Comparison of ENCODE assay signal across 8 cellular contexts in genomic region chr19:19385900-19386339, GRCh38. TPM values are rescaled to one million over a fixed set of nuclear protein-coding genes. Genes with fewer than 3 reads are reported as not detected.
DNase-seq lines count a peak whose midpoint lies in the region; FAIRE-seq and TF ChIP-seq lines count a peak whose summit lies in the region.

No MANE protein-coding gene starts in this region.

- intact Hi-C loops in A673 (cut with micrococcal nuclease; ENCODE audit: unreplicated experiment), result no loop called here
- intact Hi-C loops in left ventricle myocardium inferior (cut with micrococcal nuclease), result no loop called here

- BruUV-seq in A673 (replicated peaks; lab: Mats Ljungman, UMichigan), result no TSS peak

- H3K4me2 ChIP-seq in skeletal muscle satellite cell (ENCODE audit: low read length), result peak overlapping the region; percentile 99

- no peak for TF ChIP-seq CTCF in A673 (conservative IDR thresholded peaks at IDR 0.05; ENCODE audit: low read depth, low read length)
- no peak for TF ChIP-seq CTCF in left ventricle myocardium inferior (IDR thresholded peaks at IDR 0.05; ENCODE audit: borderline replicate concordance)

- H3K4me1 ChIP-seq in A673 (ENCODE audit: insufficient read depth, low read length, poor library complexity, severe bottlenecking) (peaks cover 18% of the 10 kb centered on the region), left ventricle myocardium inferior (peaks cover 60% of the 10 kb centered on the region), skeletal muscle satellite cell (ENCODE audit: control insufficient read depth, insufficient read depth, low read length) (peaks cover 31% of the 10 kb centered on the region)

- peak overlapping the region; percentile 89 for H3K27ac ChIP-seq in A673 (ENCODE audit: low read depth, low read length, poor library complexity, severe bottlenecking)
- H3K27ac ChIP-seq in left ventricle myocardium inferior (replicated peaks), result peak overlapping the region; percentile 94

- H3K36me3 ChIP-seq in A673 (ENCODE audit: insufficient read depth, low read length, poor library complexity, severe bottlenecking) (no peaks in the 10 kb centered on the region), left ventricle myocardium inferior (no peaks in the 10 kb centered on the region), skeletal muscle satellite cell (ENCODE audit: insufficient read depth, low read length) (no peaks in the 10 kb centered on the region)

- POLR2A ChIA-PET in A673 (lab: Charles Lee; ENCODE audit: low non-redundant PET), result interaction anchor here (0.6 to 0.7 kb wide), 2 partner anchors 101 to 286 kb away, joined by 3 read pairs; no protein-coding TSS in a partner anchor

- DNase-seq in A673 (ENCODE audit: low spot score) (no peak), KBM-7 (peak; percentile 64), activated T-cell treated with anti-CD3 and anti-CD28 coated beads for 4 hours (peak; percentile 24), left ventricle myocardium inferior (no peak), RCC 7860 (ENCODE audit: low spot score) (no peak), SHP77 treated with DMSO at 0.1 percent for 48 hours (lab: John Stamatoyannopoulos, UW) (no peak)

- H3K4me3 ChIP-seq in A673 (ENCODE audit: low read depth, low read length, poor library complexity, severe bottlenecking) (peak overlapping the region; percentile 92), left ventricle myocardium inferior (peak overlapping the region; percentile 97), skeletal muscle satellite cell (ENCODE audit: low read length) (peak overlapping the region; percentile 94)

- no peak for FAIRE-seq in RCC 7860 (lab: Jason Lieb, UNC)

- in situ Hi-C loops in KBM-7 (cut with MboI; ENCODE audit: low pct_unique_long_range_greater_than_20kb, low sequenced_read_pairs), result no loop called here

- H3K9me3 ChIP-seq in A673 (ENCODE audit: low read depth, low read length, poor library complexity, severe bottlenecking) (no peaks in the 10 kb centered on the region), left ventricle myocardium inferior (replicated peaks) (no peaks in the 10 kb centered on the region), skeletal muscle satellite cell (replicated peaks; ENCODE audit: low read length) (no peaks in the 10 kb centered on the region)

- CTCF ChIA-PET in A673 (lab: Charles Lee), result interaction anchor here (1.2 kb wide), 1 partner anchor 20 kb away, joined by 4 read pairs; the partner anchor contains the start of gene GATAD2A

- TF ChIP-seq POLR2A in GM19193 (IDR thresholded peaks at IDR 0.05; ENCODE audit: extremely low read depth, insufficient read depth, insufficient read length), result peak; percentile 83

- H3K27me3 ChIP-seq in A673 (replicated peaks; ENCODE audit: insufficient read depth, low read depth, low read length, poor library complexity), result no peaks in the 10 kb centered on the region
- H3K27me3 ChIP-seq in left ventricle myocardium inferior (ENCODE audit: low read depth), result no peaks in the 10 kb centered on the region
- no peaks in the 10 kb centered on the region for H3K27me3 ChIP-seq in skeletal muscle satellite cell (ENCODE audit: control insufficient read depth, insufficient read depth, low read length)

- peak overlapping the region; percentile 99 for H3K9ac ChIP-seq in skeletal muscle satellite cell (ENCODE audit: low read depth, low read length)

RNA-seq across cellular contexts. Expression of gene GATAD2A, which starts 19.6 kb away (rescaled TPM):
- total RNA-seq in A673 (2021), result 202 and 218 TPM in 2 replicates
- total RNA-seq in left ventricle myocardium inferior, result 24.1 TPM
- total RNA-seq in skeletal muscle satellite cell (2012; rRNA removed), result 61.4 and 71.2 TPM in 2 replicates

Comparison
In these comparisons a context has a peak if more than half of its experiments do, and no peak if none do; other contexts are left out.
1. DNase-seq: peak in KBM-7 (single experiment) and activated T-cell treated with anti-CD3 and anti-CD28 coated beads for 4 hours (single experiment); none in A673 (single experiment), left ventricle myocardium inferior (single experiment), RCC 7860 (single experiment) and SHP77 treated with DMSO at 0.1 percent for 48 hours (single experiment).
2. Peak in every context shown above with its lines, with median percentiles within 50 percentile points of each other: H3K4me3 ChIP-seq.